23 cellular contexts compared by ENCODE assay signal in the genomic region with DNA sequence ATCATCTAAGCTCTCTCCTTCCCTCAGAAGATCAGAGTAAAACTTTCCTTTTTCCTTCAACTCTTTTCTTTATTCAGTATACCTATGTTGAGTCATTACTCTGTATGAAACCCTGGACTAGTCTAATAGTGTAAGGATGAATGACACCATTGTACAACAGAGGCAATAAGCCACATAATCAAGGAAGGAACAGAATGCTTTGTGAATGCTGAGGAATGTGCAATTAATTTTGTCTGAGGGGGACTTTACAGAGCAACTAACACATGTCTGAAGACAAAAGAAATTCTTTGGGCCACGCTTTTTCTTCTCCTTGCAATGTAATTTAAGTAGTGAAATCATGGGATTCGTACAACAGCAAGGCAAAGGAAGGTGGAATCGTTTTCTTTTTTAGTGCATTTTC.
DNase-seq lines count a peak whose midpoint lies in the region; ATAC-seq and TF ChIP-seq lines count a peak whose summit lies in the region.
"Had no signal": no experiment of that assay in that cellular context is flagged by ENCODE, and none has a peak within 500 bp of the region (broad histone marks: within the 10 kb centered on the region; RNA-seq: fewer than 3 reads in every experiment).

No MANE protein-coding gene starts in this region.

- peak overlapping the region; percentile 70 for H3K27ac ChIP-seq in left ventricle myocardium inferior (replicated peaks)
- no peak overlapping the region for H3K27ac ChIP-seq in right atrium auricular region
- peak overlapping the region; percentile 93 for H3K27ac ChIP-seq in endodermal cell (ENCODE audit: low read depth, low read length)
- H3K27ac ChIP-seq: ascending aorta, GM23248, tibial artery had no signal

- ATAC-seq in HG02973 (IDR thresholded peaks at IDR 0.05; ENCODE audit: unreplicated experiment) = no peak
- ATAC-seq: activated CD8-positive, alpha-beta T cell treated with anti-CD3 and anti-CD28 coated beads, Interleukin-2, amount 10 ng/mL, durations not matched to agents 7 days and 5 days; K562; SK-N-SH treated with all-trans-retinoic acid at 6 μM for 48 hours had no signal

- no peak overlapping the region for H3K4me3 ChIP-seq in left ventricle myocardium inferior
- H3K4me3 ChIP-seq in right atrium auricular region = no peak overlapping the region
- H3K4me3 ChIP-seq in endodermal cell (ENCODE audit: low read length) = no peak overlapping the region
- H3K4me3 ChIP-seq: ascending aorta, GM23248, K562, MG63, tibial artery had no signal

- H3K9ac ChIP-seq in endodermal cell (ENCODE audit: extremely low read depth, low read length, poor library complexity, severe bottlenecking) = no peak overlapping the region
- H3K9ac ChIP-seq: GM23248 had no signal

- no peak for DNase-seq in left ventricle myocardium inferior
- DNase-seq in right atrium auricular region (ENCODE audit: low spot score) = no peak
- no peak for DNase-seq in endodermal cell
- DNase-seq in nephron progenitor cell = no peak
- no peak for DNase-seq in activated naive CD4-positive, alpha-beta T cell treated with Interleukin-2 at 50 U/mL for 16 hours
- DNase-seq in NCI-H146 treated with DMSO at 0.1 percent for 48 hours (lab: John Stamatoyannopoulos, UW; ENCODE audit: unreplicated experiment) = no peak
- DNase-seq: activated CD8-positive, alpha-beta T cell treated with anti-CD3 and anti-CD28 coated beads, Interleukin-2, amount 10 ng/mL, durations not matched to agents 7 days and 5 days; activated effector memory CD4-positive, alpha-beta T cell treated with anti-CD3 and anti-CD28 coated beads, Interleukin-2, amount 50 U/mL, for 16 hours; activated naive CD8-positive, alpha-beta T cell treated with anti-CD3 and anti-CD28 coated beads, Interleukin-2, amount 10 ng/mL, durations not matched to agents 7 days and 5 days; AML-193; CD4-positive, alpha-beta memory T cell; GM23248; MG63; NCI-H2081; NCI-H226; NCI-H82; tibial artery had no signal

- H3K36me3 ChIP-seq in left ventricle myocardium inferior = peaks cover 6% of the 10 kb centered on the region
- no peaks in the 10 kb centered on the region for H3K36me3 ChIP-seq in right atrium auricular region
- H3K36me3 ChIP-seq in endodermal cell (ENCODE audit: control insufficient read depth, insufficient read depth, low read length) = no peaks in the 10 kb centered on the region
- H3K36me3 ChIP-seq: MG63, tibial artery had no signal

- H3K36me3 Mint-ChIP-seq in endodermal cell (ENCODE audit: low read depth) (no peaks in the 10 kb centered on the region), nephron (ENCODE audit: low read depth) (peaks cover 77% of the 10 kb centered on the region), nephron progenitor cell (ENCODE audit: low read depth) (peaks cover 57% of the 10 kb centered on the region)

- H3K27me3 Mint-ChIP-seq in endodermal cell (ENCODE audit: insufficient read depth) (no peaks in the 10 kb centered on the region), nephron (ENCODE audit: low read depth) (no peaks in the 10 kb centered on the region), nephron progenitor cell (ENCODE audit: low read depth, poor library complexity) (no peaks in the 10 kb centered on the region)
- H3K27me3 Mint-ChIP-seq: CD4-positive, alpha-beta memory T cell had no signal

- H3K27me3 ChIP-seq in left ventricle myocardium inferior (ENCODE audit: low read depth) (no peaks in the 10 kb centered on the region), right atrium auricular region (no peaks in the 10 kb centered on the region), endodermal cell (ENCODE audit: control insufficient read depth, insufficient read depth, low read length, poor library complexity, severe bottlenecking) (no peaks in the 10 kb centered on the region)
- H3K27me3 ChIP-seq: ascending aorta, dorsolateral prefrontal cortex, MG63, tibial artery had no signal

- H3K4me1 ChIP-seq in left ventricle myocardium inferior (peaks cover 34% of the 10 kb centered on the region), right atrium auricular region (peaks cover 0 to 4% of the 10 kb centered on the region in 2 donors), endodermal cell (ENCODE audit: control insufficient read depth, insufficient read depth, low read length) (no peaks in the 10 kb centered on the region)
- H3K4me1 ChIP-seq: ascending aorta, tibial artery had no signal

- intact Hi-C loops in left ventricle myocardium inferior (cut with micrococcal nuclease) = no loop called here

- WGBS in endodermal cell (ENCODE audit: insufficient coverage in 1 of 2, insufficient read length in 1 of 2), 2 experiments = 81 to 90% methylated on average over 2 to 3 of the region's 3 CpGs

- H3K9me3 Mint-ChIP-seq in endodermal cell = peaks cover 19% of the 10 kb centered on the region
- peaks cover 28% of the 10 kb centered on the region for H3K9me3 Mint-ChIP-seq in nephron
- H3K9me3 Mint-ChIP-seq in nephron progenitor cell = peaks cover 31% of the 10 kb centered on the region

- H3K4me3 Mint-ChIP-seq in endodermal cell (no peak overlapping the region), nephron (no peak overlapping the region), nephron progenitor cell (no peak overlapping the region)
- H3K4me3 Mint-ChIP-seq: activated CD8-positive, alpha-beta T cell treated with anti-CD3 and anti-CD28 coated beads, Interleukin-2, amount 10 ng/mL, durations not matched to agents 7 days and 5 days; activated naive CD8-positive, alpha-beta T cell treated with anti-CD3 and anti-CD28 coated beads, Interleukin-2, amount 10 ng/mL, durations not matched to agents 7 days and 5 days; CD4-positive, alpha-beta memory T cell had no signal

- H3K4me1 Mint-ChIP-seq in endodermal cell (no peaks in the 10 kb centered on the region), nephron (peaks cover 5% of the 10 kb centered on the region), nephron progenitor cell (peaks cover 9% of the 10 kb centered on the region)
- H3K4me1 Mint-ChIP-seq: activated naive CD8-positive, alpha-beta T cell treated with anti-CD3 and anti-CD28 coated beads, Interleukin-2, amount 10 ng/mL, durations not matched to agents 7 days and 5 days; CD4-positive, alpha-beta memory T cell had no signal

- H3K27ac Mint-ChIP-seq in endodermal cell (no peak overlapping the region), nephron (peak overlapping the region in 2 of 3 experiments; percentile 23 to 66), nephron progenitor cell (no peak overlapping the region)
- H3K27ac Mint-ChIP-seq: activated CD8-positive, alpha-beta T cell treated with anti-CD3 and anti-CD28 coated beads, Interleukin-2, amount 10 ng/mL, durations not matched to agents 7 days and 5 days; activated naive CD8-positive, alpha-beta T cell treated with anti-CD3 and anti-CD28 coated beads, Interleukin-2, amount 10 ng/mL, durations not matched to agents 7 days and 5 days; CD4-positive, alpha-beta memory T cell had no signal

- no peak for TF ChIP-seq CTCF in left ventricle myocardium inferior (IDR thresholded peaks at IDR 0.05; ENCODE audit: borderline replicate concordance)
- TF ChIP-seq CTCF in right atrium auricular region (IDR thresholded peaks at IDR 0.05) = no peak
- no peak for TF ChIP-seq CTCF in endodermal cell (conservative IDR thresholded peaks at IDR 0.05)
- TF ChIP-seq CTCF in nephron (IDR thresholded peaks at IDR 0.05; ENCODE audit: unreplicated experiment in 3 of 3) = no peak
- no peak for TF ChIP-seq CTCF in nephron progenitor cell (IDR thresholded peaks at IDR 0.05)

- peaks cover 15% of the 10 kb centered on the region for H3K9me3 ChIP-seq in left ventricle myocardium inferior (replicated peaks)
- H3K9me3 ChIP-seq in right atrium auricular region = peaks cover 0 to 10% of the 10 kb centered on the region in 2 donors
- peaks cover 11% of the 10 kb centered on the region for H3K9me3 ChIP-seq in endodermal cell (ENCODE audit: control insufficient read depth, low read length)
- H3K9me3 ChIP-seq: tibial artery had no signal

Comparison
In these comparisons a context has a peak if more than half of its experiments do, and no peak if none do; other contexts are left out.
1. H3K27ac ChIP-seq: peak in left ventricle myocardium inferior (single experiment) and endodermal cell (single experiment); none in right atrium auricular region (0 of 2).
2. H3K27ac Mint-ChIP-seq: peak in nephron (2 of 3); none in endodermal cell (single experiment) and nephron progenitor cell (single experiment).